In the genomic region with DNA sequence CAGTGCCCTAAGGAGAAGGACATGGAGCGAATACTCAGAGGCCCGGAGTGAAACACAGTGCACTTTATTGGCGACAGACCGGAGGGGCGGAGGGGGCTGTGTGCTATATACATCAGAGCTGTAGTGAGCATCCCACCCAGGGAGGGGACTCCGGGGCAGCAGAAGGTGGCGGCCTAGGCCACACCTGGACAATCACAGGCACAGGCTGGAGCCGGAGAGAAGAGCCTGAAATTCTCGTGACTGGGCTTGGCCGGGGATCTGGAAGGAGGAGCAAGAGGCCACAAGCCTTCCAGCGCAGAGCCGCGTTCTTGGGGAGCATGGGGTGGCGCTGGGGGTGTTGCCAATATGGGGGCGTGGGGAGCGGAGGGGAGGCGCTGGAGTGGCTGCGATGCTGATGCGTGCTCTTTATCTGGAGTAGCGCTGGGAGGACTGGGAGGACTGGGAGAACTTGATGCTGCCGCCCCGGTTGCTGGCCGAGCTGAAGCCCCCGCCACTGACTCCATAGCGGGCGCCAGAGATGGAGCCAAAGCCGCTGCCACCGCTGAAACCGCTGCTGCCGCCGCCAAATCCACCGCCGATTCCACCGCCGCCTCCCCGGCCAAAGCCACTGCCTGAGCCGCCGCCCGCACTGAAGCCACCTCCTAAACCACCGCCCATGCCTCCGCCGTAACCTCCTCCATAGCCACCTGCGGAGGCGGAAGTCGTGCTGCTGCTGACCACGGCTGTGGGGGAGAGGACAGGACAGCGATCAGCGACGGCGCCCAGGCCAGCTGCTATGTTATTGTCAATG, we compare ENCODE assay signal across 1 cellular context.
TF ChIP-seq lines count a peak whose summit lies in the region.

No MANE protein-coding gene starts in this region.

TF ChIP-seq in K562, 482 proteins besides CTCF, POLR2A, EP300 and RAD21 (continued from another document and continues in another):
- TF ChIP-seq, protein P1, sequence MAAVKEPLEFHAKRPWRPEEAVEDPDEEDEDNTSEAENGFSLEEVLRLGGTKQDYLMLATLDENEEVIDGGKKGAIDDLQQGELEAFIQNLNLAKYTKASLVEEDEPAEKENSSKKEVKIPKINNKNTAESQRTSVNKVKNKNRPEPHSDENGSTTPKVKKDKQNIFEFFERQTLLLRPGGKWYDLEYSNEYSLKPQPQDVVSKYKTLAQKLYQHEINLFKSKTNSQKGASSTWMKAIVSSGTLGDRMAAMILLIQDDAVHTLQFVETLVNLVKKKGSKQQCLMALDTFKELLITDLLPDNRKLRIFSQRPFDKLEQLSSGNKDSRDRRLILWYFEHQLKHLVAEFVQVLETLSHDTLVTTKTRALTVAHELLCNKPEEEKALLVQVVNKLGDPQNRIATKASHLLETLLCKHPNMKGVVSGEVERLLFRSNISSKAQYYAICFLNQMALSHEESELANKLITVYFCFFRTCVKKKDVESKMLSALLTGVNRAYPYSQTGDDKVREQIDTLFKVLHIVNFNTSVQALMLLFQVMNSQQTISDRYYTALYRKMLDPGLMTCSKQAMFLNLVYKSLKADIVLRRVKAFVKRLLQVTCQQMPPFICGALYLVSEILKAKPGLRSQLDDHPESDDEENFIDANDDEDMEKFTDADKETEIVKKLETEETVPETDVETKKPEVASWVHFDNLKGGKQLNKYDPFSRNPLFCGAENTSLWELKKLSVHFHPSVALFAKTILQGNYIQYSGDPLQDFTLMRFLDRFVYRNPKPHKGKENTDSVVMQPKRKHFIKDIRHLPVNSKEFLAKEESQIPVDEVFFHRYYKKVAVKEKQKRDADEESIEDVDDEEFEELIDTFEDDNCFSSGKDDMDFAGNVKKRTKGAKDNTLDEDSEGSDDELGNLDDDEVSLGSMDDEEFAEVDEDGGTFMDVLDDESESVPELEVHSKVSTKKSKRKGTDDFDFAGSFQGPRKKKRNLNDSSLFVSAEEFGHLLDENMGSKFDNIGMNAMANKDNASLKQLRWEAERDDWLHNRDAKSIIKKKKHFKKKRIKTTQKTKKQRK (IDR thresholded peaks at IDR 0.05; ENCODE audit: borderline replicate concordance, low read depth, low read length): no peak
- TF ChIP-seq TCFL5 (CRISPR knock-in tag; conservative IDR thresholded peaks at IDR 0.05) (no peak), HNRNPH1 (optimal IDR thresholded peaks at IDR 0.05; ENCODE audit: low read depth, low read length) (no peak), ZNF766 (CRISPR knock-in tag; conservative IDR thresholded peaks at IDR 0.05) (no peak), BMI1 (IDR thresholded peaks at IDR 0.05; ENCODE audit: low read length) (no peak), CREM (IDR thresholded peaks at IDR 0.05; ENCODE audit: low read depth) (peak; percentile 45; the same call in 1 of the 2 replicates), BRD4 (IDR thresholded peaks at IDR 0.05) (no peak), STAT5B (CRISPR knock-in tag; IDR thresholded peaks at IDR 0.05) (no peak), HNRNPLL (IDR thresholded peaks at IDR 0.05; ENCODE audit: low read depth, low read length, poor library complexity, severe bottlenecking) (peak; percentile 66), TFAM (CRISPR knock-in tag; conservative IDR thresholded peaks at IDR 0.05) (no peak), BRF1 (IDR thresholded peaks at IDR 0.05; ENCODE audit: borderline replicate concordance, extremely low read depth, insufficient read length) (no peak), LCOR (CRISPR knock-in tag; IDR thresholded peaks at IDR 0.05) (no peak), POLR2AphosphoS2 (IDR thresholded peaks at IDR 0.05; ENCODE audit: low read length) (no peak), MYBL2 (IDR thresholded peaks at IDR 0.05; ENCODE audit: low read depth) (no peak), MYBL2 (CRISPR knock-in tag; IDR thresholded peaks at IDR 0.05; ENCODE audit: borderline replicate concordance) (no peak), PTBP1 (IDR thresholded peaks at IDR 0.05; ENCODE audit: low read depth, low read length) (no peak), GABPA (tag; conservative IDR thresholded peaks at IDR 0.05; ENCODE audit: low read depth) (peak; percentile 67), ZC3H11A (IDR thresholded peaks at IDR 0.05; ENCODE audit: low read depth, low read length) (no peak), ZFP1 (CRISPR knock-in tag; IDR thresholded peaks at IDR 0.05) (no peak), XRCC3 (IDR thresholded peaks at IDR 0.05) (no peak), SMC3 (conservative IDR thresholded peaks at IDR 0.05; ENCODE audit: insufficient read depth, low read depth, low read length) (no peak), SP1 (CRISPR knock-in tag; IDR thresholded peaks at IDR 0.05) (no peak), ZNF174 (CRISPR knock-in tag; IDR thresholded peaks at IDR 0.05) (no peak), MECOM (CRISPR knock-in tag; IDR thresholded peaks at IDR 0.05) (no peak), KAT7 (CRISPR knock-in tag; IDR thresholded peaks at IDR 0.05; ENCODE audit: borderline replicate concordance) (no peak), CBFA2T2 (conservative IDR thresholded peaks at IDR 0.05) (peak; percentile 47; the same call in 1 of the 2 replicates), KAT2B (IDR thresholded peaks at IDR 0.05; ENCODE audit: low read depth, low read length) (no peak), MIER1 (IDR thresholded peaks at IDR 0.05; ENCODE audit: low read depth) (no peak), ZSCAN29 (IDR thresholded peaks at IDR 0.05) (no peak), ZC3H4 (CRISPR knock-in tag; IDR thresholded peaks at IDR 0.05; ENCODE audit: borderline replicate concordance) (no peak), ETV1 (tag; conservative IDR thresholded peaks at IDR 0.05; ENCODE audit: low read depth) (peak; percentile 45), KLF10 (CRISPR knock-in tag; IDR thresholded peaks at IDR 0.05) (no peak), CCNT2 (IDR thresholded peaks at IDR 0.05; ENCODE audit: borderline replicate concordance, extremely low read depth, insufficient read length, low read depth, low read length) (peak; percentile 64), GTF2F1 (IDR thresholded peaks at IDR 0.05; ENCODE audit: low read depth, low read length) (no peak), NFE2 (IDR thresholded peaks at IDR 0.05; ENCODE audit: low read depth) (no peak), POLR2G (IDR thresholded peaks at IDR 0.05; ENCODE audit: low read depth, low read length) (peak; percentile 72)
- TF ChIP-seq, protein P2, sequence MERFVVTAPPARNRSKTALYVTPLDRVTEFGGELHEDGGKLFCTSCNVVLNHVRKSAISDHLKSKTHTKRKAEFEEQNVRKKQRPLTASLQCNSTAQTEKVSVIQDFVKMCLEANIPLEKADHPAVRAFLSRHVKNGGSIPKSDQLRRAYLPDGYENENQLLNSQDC (CRISPR knock-in tag; IDR thresholded peaks at IDR 0.05): no peak
- TF ChIP-seq, protein P3, sequence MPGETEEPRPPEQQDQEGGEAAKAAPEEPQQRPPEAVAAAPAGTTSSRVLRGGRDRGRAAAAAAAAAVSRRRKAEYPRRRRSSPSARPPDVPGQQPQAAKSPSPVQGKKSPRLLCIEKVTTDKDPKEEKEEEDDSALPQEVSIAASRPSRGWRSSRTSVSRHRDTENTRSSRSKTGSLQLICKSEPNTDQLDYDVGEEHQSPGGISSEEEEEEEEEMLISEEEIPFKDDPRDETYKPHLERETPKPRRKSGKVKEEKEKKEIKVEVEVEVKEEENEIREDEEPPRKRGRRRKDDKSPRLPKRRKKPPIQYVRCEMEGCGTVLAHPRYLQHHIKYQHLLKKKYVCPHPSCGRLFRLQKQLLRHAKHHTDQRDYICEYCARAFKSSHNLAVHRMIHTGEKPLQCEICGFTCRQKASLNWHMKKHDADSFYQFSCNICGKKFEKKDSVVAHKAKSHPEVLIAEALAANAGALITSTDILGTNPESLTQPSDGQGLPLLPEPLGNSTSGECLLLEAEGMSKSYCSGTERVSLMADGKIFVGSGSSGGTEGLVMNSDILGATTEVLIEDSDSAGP (CRISPR knock-in tag; IDR thresholded peaks at IDR 0.05): no peak
- TF ChIP-seq, protein P4, sequence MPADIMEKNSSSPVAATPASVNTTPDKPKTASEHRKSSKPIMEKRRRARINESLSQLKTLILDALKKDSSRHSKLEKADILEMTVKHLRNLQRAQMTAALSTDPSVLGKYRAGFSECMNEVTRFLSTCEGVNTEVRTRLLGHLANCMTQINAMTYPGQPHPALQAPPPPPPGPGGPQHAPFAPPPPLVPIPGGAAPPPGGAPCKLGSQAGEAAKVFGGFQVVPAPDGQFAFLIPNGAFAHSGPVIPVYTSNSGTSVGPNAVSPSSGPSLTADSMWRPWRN (IDR thresholded peaks at IDR 0.05; ENCODE audit: low read depth): peak; percentile 86
- TF ChIP-seq, protein P5, sequence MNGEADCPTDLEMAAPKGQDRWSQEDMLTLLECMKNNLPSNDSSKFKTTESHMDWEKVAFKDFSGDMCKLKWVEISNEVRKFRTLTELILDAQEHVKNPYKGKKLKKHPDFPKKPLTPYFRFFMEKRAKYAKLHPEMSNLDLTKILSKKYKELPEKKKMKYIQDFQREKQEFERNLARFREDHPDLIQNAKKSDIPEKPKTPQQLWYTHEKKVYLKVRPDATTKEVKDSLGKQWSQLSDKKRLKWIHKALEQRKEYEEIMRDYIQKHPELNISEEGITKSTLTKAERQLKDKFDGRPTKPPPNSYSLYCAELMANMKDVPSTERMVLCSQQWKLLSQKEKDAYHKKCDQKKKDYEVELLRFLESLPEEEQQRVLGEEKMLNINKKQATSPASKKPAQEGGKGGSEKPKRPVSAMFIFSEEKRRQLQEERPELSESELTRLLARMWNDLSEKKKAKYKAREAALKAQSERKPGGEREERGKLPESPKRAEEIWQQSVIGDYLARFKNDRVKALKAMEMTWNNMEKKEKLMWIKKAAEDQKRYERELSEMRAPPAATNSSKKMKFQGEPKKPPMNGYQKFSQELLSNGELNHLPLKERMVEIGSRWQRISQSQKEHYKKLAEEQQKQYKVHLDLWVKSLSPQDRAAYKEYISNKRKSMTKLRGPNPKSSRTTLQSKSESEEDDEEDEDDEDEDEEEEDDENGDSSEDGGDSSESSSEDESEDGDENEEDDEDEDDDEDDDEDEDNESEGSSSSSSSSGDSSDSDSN (IDR thresholded peaks at IDR 0.05; ENCODE audit: borderline replicate concordance in 1 of 2, low read depth in 2 of 2, low read length in 2 of 2): peak; percentile 89 to 97; a peak in 3 of 4 replicates
- TF ChIP-seq, protein P6, sequence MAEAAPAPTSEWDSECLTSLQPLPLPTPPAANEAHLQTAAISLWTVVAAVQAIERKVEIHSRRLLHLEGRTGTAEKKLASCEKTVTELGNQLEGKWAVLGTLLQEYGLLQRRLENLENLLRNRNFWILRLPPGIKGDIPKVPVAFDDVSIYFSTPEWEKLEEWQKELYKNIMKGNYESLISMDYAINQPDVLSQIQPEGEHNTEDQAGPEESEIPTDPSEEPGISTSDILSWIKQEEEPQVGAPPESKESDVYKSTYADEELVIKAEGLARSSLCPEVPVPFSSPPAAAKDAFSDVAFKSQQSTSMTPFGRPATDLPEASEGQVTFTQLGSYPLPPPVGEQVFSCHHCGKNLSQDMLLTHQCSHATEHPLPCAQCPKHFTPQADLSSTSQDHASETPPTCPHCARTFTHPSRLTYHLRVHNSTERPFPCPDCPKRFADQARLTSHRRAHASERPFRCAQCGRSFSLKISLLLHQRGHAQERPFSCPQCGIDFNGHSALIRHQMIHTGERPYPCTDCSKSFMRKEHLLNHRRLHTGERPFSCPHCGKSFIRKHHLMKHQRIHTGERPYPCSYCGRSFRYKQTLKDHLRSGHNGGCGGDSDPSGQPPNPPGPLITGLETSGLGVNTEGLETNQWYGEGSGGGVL (CRISPR knock-in tag; IDR thresholded peaks at IDR 0.05): no peak
- TF ChIP-seq, protein P7, sequence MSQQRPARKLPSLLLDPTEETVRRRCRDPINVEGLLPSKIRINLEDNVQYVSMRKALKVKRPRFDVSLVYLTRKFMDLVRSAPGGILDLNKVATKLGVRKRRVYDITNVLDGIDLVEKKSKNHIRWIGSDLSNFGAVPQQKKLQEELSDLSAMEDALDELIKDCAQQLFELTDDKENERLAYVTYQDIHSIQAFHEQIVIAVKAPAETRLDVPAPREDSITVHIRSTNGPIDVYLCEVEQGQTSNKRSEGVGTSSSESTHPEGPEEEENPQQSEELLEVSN (IDR thresholded peaks at IDR 0.05; ENCODE audit: borderline replicate concordance in 1 of 2, extremely low read depth in 1 of 2, insufficient read depth in 1 of 2, insufficient read length in 1 of 2, low read depth in 1 of 2, low read length in 1 of 2, poor library complexity in 1 of 2, severe bottlenecking in 1 of 2): peak; percentile 64 to 71
- TF ChIP-seq, protein P8, sequence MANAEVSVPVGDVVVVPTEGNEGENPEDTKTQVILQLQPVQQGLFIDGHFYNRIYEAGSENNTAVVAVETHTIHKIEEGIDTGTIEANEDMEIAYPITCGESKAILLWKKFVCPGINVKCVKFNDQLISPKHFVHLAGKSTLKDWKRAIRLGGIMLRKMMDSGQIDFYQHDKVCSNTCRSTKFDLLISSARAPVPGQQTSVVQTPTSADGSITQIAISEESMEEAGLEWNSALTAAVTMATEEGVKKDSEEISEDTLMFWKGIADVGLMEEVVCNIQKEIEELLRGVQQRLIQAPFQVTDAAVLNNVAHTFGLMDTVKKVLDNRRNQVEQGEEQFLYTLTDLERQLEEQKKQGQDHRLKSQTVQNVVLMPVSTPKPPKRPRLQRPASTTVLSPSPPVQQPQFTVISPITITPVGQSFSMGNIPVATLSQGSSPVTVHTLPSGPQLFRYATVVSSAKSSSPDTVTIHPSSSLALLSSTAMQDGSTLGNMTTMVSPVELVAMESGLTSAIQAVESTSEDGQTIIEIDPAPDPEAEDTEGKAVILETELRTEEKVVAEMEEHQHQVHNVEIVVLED (CRISPR knock-in tag; IDR thresholded peaks at IDR 0.05): no peak
- TF ChIP-seq, protein P9, sequence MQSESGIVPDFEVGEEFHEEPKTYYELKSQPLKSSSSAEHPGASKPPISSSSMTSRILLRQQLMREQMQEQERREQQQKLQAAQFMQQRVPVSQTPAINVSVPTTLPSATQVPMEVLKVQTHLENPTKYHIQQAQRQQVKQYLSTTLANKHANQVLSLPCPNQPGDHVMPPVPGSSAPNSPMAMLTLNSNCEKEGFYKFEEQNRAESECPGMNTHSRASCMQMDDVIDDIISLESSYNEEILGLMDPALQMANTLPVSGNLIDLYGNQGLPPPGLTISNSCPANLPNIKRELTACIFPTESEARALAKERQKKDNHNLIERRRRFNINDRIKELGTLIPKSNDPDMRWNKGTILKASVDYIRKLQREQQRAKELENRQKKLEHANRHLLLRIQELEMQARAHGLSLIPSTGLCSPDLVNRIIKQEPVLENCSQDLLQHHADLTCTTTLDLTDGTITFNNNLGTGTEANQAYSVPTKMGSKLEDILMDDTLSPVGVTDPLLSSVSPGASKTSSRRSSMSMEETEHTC (IDR thresholded peaks at IDR 0.05): no peak
- TF ChIP-seq, protein P10, sequence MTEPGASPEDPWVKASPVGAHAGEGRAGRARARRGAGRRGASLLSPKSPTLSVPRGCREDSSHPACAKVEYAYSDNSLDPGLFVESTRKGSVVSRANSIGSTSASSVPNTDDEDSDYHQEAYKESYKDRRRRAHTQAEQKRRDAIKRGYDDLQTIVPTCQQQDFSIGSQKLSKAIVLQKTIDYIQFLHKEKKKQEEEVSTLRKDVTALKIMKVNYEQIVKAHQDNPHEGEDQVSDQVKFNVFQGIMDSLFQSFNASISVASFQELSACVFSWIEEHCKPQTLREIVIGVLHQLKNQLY (CRISPR knock-in tag; conservative IDR thresholded peaks at IDR 0.05): no peak
